Comparison of ENCODE assay signal across 20 cellular contexts in genomic region chr7:724298-724697, GRCh38. TPM values are rescaled to one million over a fixed set of nuclear protein-coding genes. Genes with fewer than 3 reads are reported as not detected.
A peak's percentile ranks its signal among the peaks of the same experiment; 100 is the strongest.
DNase-seq lines count a peak whose midpoint lies in the region; ATAC-seq and TF ChIP-seq lines count a peak whose summit lies in the region.
"Had no signal": no experiment of that assay in that cellular context is flagged by ENCODE, and none has a peak within 500 bp of the region (broad histone marks: within the 10 kb centered on the region; RNA-seq: fewer than 3 reads in every experiment).

No MANE protein-coding gene starts in this region.

- H3K27me3 Mint-ChIP-seq in MCF 10A (ENCODE audit: insufficient read depth, unreplicated experiment) (no peaks in the 10 kb centered on the region), mesothelial cell of epicardium (ENCODE audit: low read depth) (no peaks in the 10 kb centered on the region)
- no peaks in the 10 kb centered on the region for H3K27me3 Mint-ChIP-seq in activated naive CD8-positive, alpha-beta T cell treated with anti-CD3 and anti-CD28 coated beads, Interleukin-2, amount 50 U/mL, for 24 hours
- H3K27me3 Mint-ChIP-seq: CD8-positive, alpha-beta memory T cell had no signal

- peaks cover 31% of the 10 kb centered on the region for H3K4me1 Mint-ChIP-seq in MCF 10A (ENCODE audit: insufficient read depth, unreplicated experiment)
- peaks cover 28% of the 10 kb centered on the region for H3K4me1 Mint-ChIP-seq in activated naive CD8-positive, alpha-beta T cell treated with anti-CD3 and anti-CD28 coated beads, Interleukin-2, amount 50 U/mL, for 24 hours
- H3K4me1 Mint-ChIP-seq in mesothelial cell of epicardium, result peaks cover 19% of the 10 kb centered on the region

- no peaks in the 10 kb centered on the region for H3K36me3 ChIP-seq in mammary epithelial cell (ENCODE audit: insufficient read depth, low read length)
- no peaks in the 10 kb centered on the region for H3K36me3 ChIP-seq in hepatocyte (replicated peaks; ENCODE audit: insufficient read depth, low read depth)

- H3K27ac Mint-ChIP-seq in MCF 10A (ENCODE audit: low read depth, unreplicated experiment) (peak overlapping the region; percentile 16), mesothelial cell of epicardium (no peak overlapping the region)
- peak overlapping the region; percentile 8 for H3K27ac Mint-ChIP-seq in activated naive CD8-positive, alpha-beta T cell treated with anti-CD3 and anti-CD28 coated beads, Interleukin-2, amount 50 U/mL, for 24 hours

- H3K4me2 ChIP-seq in mammary epithelial cell (ENCODE audit: insufficient read depth, low read depth, low read length) (no peak overlapping the region), hepatocyte (no peak overlapping the region)
- H3K4me2 ChIP-seq: A549 had no signal

- no peak overlapping the region for H2AFZ ChIP-seq in mammary epithelial cell (ENCODE audit: low read depth, low read length)
- H2AFZ ChIP-seq in hepatocyte, result no peak overlapping the region

- WGBS in mammary epithelial cell (ENCODE audit: low coverage, missing lambda C conversion rate), result 85% methylated on average over 7 of the region's 7 CpGs
- 93% methylated on average over 7 of the region's 7 CpGs for WGBS in hepatocyte (ENCODE audit: low lambda C conversion rate, missing lambda C conversion rate)

- no peak for ATAC-seq in activated naive CD8-positive, alpha-beta T cell treated with anti-CD3 and anti-CD28 coated beads, Interleukin-2, amount 50 U/mL, for 24 hours
- ATAC-seq: A549, Panc1 had no signal

- DNase-seq in MCF 10A (ENCODE audit: unreplicated experiment), result no peak
- DNase-seq in mammary epithelial cell, result no peak
- no peak for DNase-seq in activated naive CD8-positive, alpha-beta T cell treated with anti-CD3 and anti-CD28 coated beads, Interleukin-2, amount 50 U/mL, for 24 hours
- DNase-seq in hepatocyte (ENCODE audit: low spot score), result peak; percentile 1
- DNase-seq in DMS53 (lab: John Stamatoyannopoulos, UW), result no peak
- no peak for DNase-seq in stimulated activated CD4-positive, alpha-beta T cell treated with anti-CD3 and anti-CD28 coated beads, Interleukin-4, amount 100 ng/mL, for 4 hours
- DNase-seq in stimulated activated CD4-positive, alpha-beta T cell treated with anti-CD3 and anti-CD28 coated beads, Interleukin-15, amount 100 ng/mL, for 24 hours, result no peak
- DNase-seq in mesothelial cell of epicardium (ENCODE audit: low spot score in 2 of 2, unreplicated experiment in 2 of 2), result no peak
- DNase-seq: CD8-positive, alpha-beta memory T cell; DMS79 treated with DMSO at 0.1 percent for 48 hours; IMR-90; NCI-H1105; NCI-H2081; NCI-H446 treated with DMSO at 0.1 percent for 48 hours; NCI-H69 had no signal

- H3K9me3 ChIP-seq in mammary epithelial cell (replicated peaks; ENCODE audit: insufficient read depth, low read length) (peaks cover 28% of the 10 kb centered on the region), hepatocyte (ENCODE audit: low read depth) (no peaks in the 10 kb centered on the region)

- peaks cover 61% of the 10 kb centered on the region for H3K79me2 ChIP-seq in mammary epithelial cell (ENCODE audit: insufficient read depth, low read length)
- peaks cover 38% of the 10 kb centered on the region for H3K79me2 ChIP-seq in hepatocyte

- no peaks in the 10 kb centered on the region for H3K9me3 Mint-ChIP-seq in MCF 10A (ENCODE audit: unreplicated experiment)
- peaks cover 19% of the 10 kb centered on the region for H3K9me3 Mint-ChIP-seq in activated naive CD8-positive, alpha-beta T cell treated with anti-CD3 and anti-CD28 coated beads, Interleukin-2, amount 50 U/mL, for 24 hours
- H3K9me3 Mint-ChIP-seq in mesothelial cell of epicardium, result peaks cover 46% of the 10 kb centered on the region

- H3K9me2 ChIP-seq in hepatocyte (replicated peaks; ENCODE audit: insufficient read depth), result no peaks in the 10 kb centered on the region

- H3K4me3 Mint-ChIP-seq in MCF 10A (ENCODE audit: unreplicated experiment) (no peak overlapping the region), mesothelial cell of epicardium (no peak overlapping the region)
- H3K4me3 Mint-ChIP-seq in activated naive CD8-positive, alpha-beta T cell treated with anti-CD3 and anti-CD28 coated beads, Interleukin-2, amount 50 U/mL, for 24 hours, result peak overlapping the region; percentile 88

- in situ Hi-C loops in mammary epithelial cell (cut with MboI; ENCODE audit: low sequenced_read_pairs in 2 of 2), result no loop called here

- H3K9ac ChIP-seq in mammary epithelial cell (ENCODE audit: insufficient read depth, low read length), result no peak overlapping the region
- H3K9ac ChIP-seq: BLaER1 had no signal

- POLR2A ChIA-PET in MCF 10A (lab: Yijun Ruan, JAX), result no interaction called here

- H3K36me3 Mint-ChIP-seq in MCF 10A (ENCODE audit: insufficient read depth, unreplicated experiment) (peaks cover 24% of the 10 kb centered on the region), mesothelial cell of epicardium (peaks cover 48% of the 10 kb centered on the region)
- peaks cover 57% of the 10 kb centered on the region for H3K36me3 Mint-ChIP-seq in activated naive CD8-positive, alpha-beta T cell treated with anti-CD3 and anti-CD28 coated beads, Interleukin-2, amount 50 U/mL, for 24 hours (ENCODE audit: low read depth)

- CTCF ChIA-PET in MCF 10A (lab: Yijun Ruan, JAX) (no interaction called here), mammary epithelial cell (lab: Charles Lee; ENCODE audit: low non-redundant PET) (no interaction called here)

- dilution Hi-C loops in mammary epithelial cell (cut with HindIII; ENCODE audit: low sequenced_read_pairs), result no loop called here

- H4K20me1 ChIP-seq in mammary epithelial cell (ENCODE audit: insufficient read depth, low read length), result no peaks in the 10 kb centered on the region
- no peaks in the 10 kb centered on the region for H4K20me1 ChIP-seq in hepatocyte (ENCODE audit: insufficient read depth, poor library complexity, severe bottlenecking)

- H3K4me3 ChIP-seq in mammary epithelial cell (replicated peaks in 1 of 3; ENCODE audit: insufficient read depth in 1 of 3, low read depth in 2 of 3, low read length in 3 of 3) (no peak overlapping the region), hepatocyte (no peak overlapping the region)
- H3K4me3 ChIP-seq: A549, BLaER1, SJSA1 had no signal

- TF ChIP-seq CTCF in MCF 10A (IDR thresholded peaks at IDR 0.05; ENCODE audit: unreplicated experiment), result no peak
- no peak for TF ChIP-seq CTCF in mammary epithelial cell (conservative IDR thresholded peaks at IDR 0.05 in 1 of 2, IDR thresholded peaks at IDR 0.05 in 1 of 2; ENCODE audit: extremely low read depth in 1 of 2, insufficient read depth in 1 of 2, low read depth in 1 of 2, low read length in 2 of 2)
- TF ChIP-seq CTCF in hepatocyte (IDR thresholded peaks at IDR 0.05; ENCODE audit: poor library complexity), result no peak
- TF ChIP-seq CTCF in mesothelial cell of epicardium (IDR thresholded peaks at IDR 0.05; ENCODE audit: unreplicated experiment), result no peak

- H3K27me3 ChIP-seq in mammary epithelial cell (ENCODE audit: insufficient read depth, low read length) (no peaks in the 10 kb centered on the region), hepatocyte (no peaks in the 10 kb centered on the region)
- H3K27me3 ChIP-seq: BLaER1, SJSA1 had no signal

- BruUV-seq in MCF 10A (replicated peaks; lab: Mats Ljungman, UMichigan) (no TSS peak), mammary epithelial cell (replicated peaks; lab: Mats Ljungman, UMichigan) (no TSS peak)

- intact Hi-C loops in MCF 10A (cut with micrococcal nuclease), result no loop called here
- intact Hi-C loops in mammary epithelial cell (cut with micrococcal nuclease), result no loop called here

- H3K27ac ChIP-seq in mammary epithelial cell (ENCODE audit: insufficient read depth, low read depth, low read length) (no peak overlapping the region), hepatocyte (no peak overlapping the region)
- H3K27ac ChIP-seq: A549, BLaER1, HL-60, SJSA1 had no signal

- H3K4me1 ChIP-seq in mammary epithelial cell (ENCODE audit: insufficient read depth, low read length) (peaks cover 24% of the 10 kb centered on the region), hepatocyte (ENCODE audit: insufficient read depth) (peaks cover 10% of the 10 kb centered on the region)

RNA-seq across cellular contexts. Expression of gene DNAAF5, which starts 2.2 kb away (rescaled TPM):
- total RNA-seq in MCF 10A (2022) (35.6 and 37.6 TPM in 2 replicates), mammary epithelial cell (10 to 100 TPM; 27.8 to 34.0 TPM), hepatocyte (14.2 and 23.5 TPM in 2 replicates), mesothelial cell of epicardium (33.9 to 39.0 TPM (median 36.9 TPM) in 3 replicates)
- polyA plus RNA-seq in mammary epithelial cell (52.4 TPM), hepatocyte (18.7 and 19.0 TPM in 2 replicates)
- polyA minus RNA-seq in mammary epithelial cell, result 64.4 TPM

RNA-seq across cellular contexts. Expression of gene PRKAR1B, which starts 2.8 kb away (rescaled TPM):
- total RNA-seq in MCF 10A (2022), result 25.4 and 31.5 TPM in 2 replicates
- total RNA-seq in mammary epithelial cell, result 10 to 100 TPM; 24.3 to 34.5 TPM
- 31.9 TPM for polyA plus RNA-seq in mammary epithelial cell
- polyA minus RNA-seq in mammary epithelial cell, result 39.9 TPM
- 16.6 and 23.4 TPM in 2 replicates for total RNA-seq in hepatocyte
- polyA plus RNA-seq in hepatocyte, result 27.4 and 28.7 TPM in 2 replicates
- total RNA-seq in mesothelial cell of epicardium, result 48.0 to 53.7 TPM (median 50.6 TPM) in 3 replicates
